Comparison of ENCODE assay signal across 1 cellular context in genomic region chr4:99067617-99068016, GRCh38.
TF ChIP-seq lines count a peak whose summit lies in the region.

No MANE protein-coding gene starts in this region.

TF ChIP-seq in liver, 16 proteins besides CTCF, POLR2A, EP300 and RAD21:
- TF ChIP-seq SP1 (IDR thresholded peaks at IDR 0.05) (peak; percentile 44), YY1 (IDR thresholded peaks at IDR 0.05) (no peak), HNF4A (conservative IDR thresholded peaks at IDR 0.05) (peak; percentile 73 to 83)
